In genomic region chr4:10022346-10023049, GRCh38 we compare ENCODE assay signal across 18 cellular contexts. TPM values are rescaled to one million over a fixed set of nuclear protein-coding genes. Genes with fewer than 3 reads are reported as not detected.
DNase-seq lines count a peak whose midpoint lies in the region; ATAC-seq, FAIRE-seq and TF ChIP-seq lines count a peak whose summit lies in the region.
"Had no signal": no experiment of that assay in that cellular context is flagged by ENCODE, and none has a peak within 500 bp of the region (broad histone marks: within the 10 kb centered on the region; RNA-seq: fewer than 3 reads in every experiment).

No MANE protein-coding gene starts in this region.

- no peaks in the 10 kb centered on the region for H3K36me3 ChIP-seq in adrenal gland (replicated peaks in 1 of 2)
- no peaks in the 10 kb centered on the region for H3K36me3 ChIP-seq in right atrium auricular region
- H3K36me3 ChIP-seq in gastrocnemius medialis = no peaks in the 10 kb centered on the region
- H3K36me3 ChIP-seq in smooth muscle cell (ENCODE audit: low read depth) = no peaks in the 10 kb centered on the region
- no peaks in the 10 kb centered on the region for H3K36me3 ChIP-seq in pancreas
- H3K36me3 ChIP-seq: BE2C had no signal

- no peaks in the 10 kb centered on the region for H4K20me1 ChIP-seq in smooth muscle cell (ENCODE audit: low read depth)

- TF ChIP-seq CTCF in adrenal gland (IDR thresholded peaks at IDR 0.05) (no peak), right atrium auricular region (IDR thresholded peaks at IDR 0.05) (no peak), gastrocnemius medialis (IDR thresholded peaks at IDR 0.05 in 4 of 5, conservative IDR thresholded peaks at IDR 0.05 in 1 of 5) (no peak), smooth muscle cell (IDR thresholded peaks at IDR 0.05; ENCODE audit: borderline replicate concordance, insufficient read depth, poor library complexity, severe bottlenecking) (no peak), pancreas (IDR thresholded peaks at IDR 0.05) (no peak)

- H3K4me3 ChIP-seq in adrenal gland = no peak overlapping the region
- H3K4me3 ChIP-seq in right atrium auricular region = no peak overlapping the region
- no peak overlapping the region for H3K4me3 ChIP-seq in gastrocnemius medialis
- H3K4me3 ChIP-seq in smooth muscle cell = no peak overlapping the region
- no peak overlapping the region for H3K4me3 ChIP-seq in pancreas

- H3K27ac ChIP-seq in adrenal gland (peak overlapping the region in 3 of 5 donors; percentile 4 to 91 (median 79)), right atrium auricular region (peak overlapping the region; percentile 87 to 93), gastrocnemius medialis (peak overlapping the region; percentile 22 to 91 (median 77)), smooth muscle cell (ENCODE audit: low read depth) (no peak overlapping the region), pancreas (peak overlapping the region in 1 of 4 donors; percentile 24)

- intact Hi-C loops in adrenal gland (cut with DNase I) (loop anchor here (5.0 kb wide), 2 partner anchors 40 to 45 kb away; no protein-coding TSS in a partner anchor), gastrocnemius medialis (cut with DNase I; ENCODE audit: low total_unique reads) (no loop called here), pancreas (cut with DNase I) (no loop called here)

- FAIRE-seq in pancreas (lab: Jason Lieb, UNC) = no peak

- TF ChIP-seq POLR2A in adrenal gland (IDR thresholded peaks at IDR 0.05) (no peak), gastrocnemius medialis (IDR thresholded peaks at IDR 0.05) (no peak)

- H3K79me2 ChIP-seq in smooth muscle cell (ENCODE audit: low read depth) = no peaks in the 10 kb centered on the region

- peak; percentile 29 to 75 for ATAC-seq in gastrocnemius medialis
- ATAC-seq in HG02938 (IDR thresholded peaks at IDR 0.05; ENCODE audit: unreplicated experiment) = no peak
- no peak for ATAC-seq in pancreas
- ATAC-seq: natural killer cell; stimulated activated naive CD8-positive, alpha-beta T cell treated with anti-CD3 and anti-CD28 coated beads, Interleukin-15, Interleukin-2, amounts not matched to agents 100 U/mL and 50 U/mL, for 24 hours had no signal

- peaks cover 6% of the 10 kb centered on the region for H3F3A ChIP-seq in smooth muscle cell (ENCODE audit: low read depth)

- H3K9me3 ChIP-seq in adrenal gland (replicated peaks in 1 of 3) = no peaks in the 10 kb centered on the region
- H3K9me3 ChIP-seq in right atrium auricular region = no peaks in the 10 kb centered on the region
- no peaks in the 10 kb centered on the region for H3K9me3 ChIP-seq in gastrocnemius medialis
- H3K9me3 ChIP-seq in smooth muscle cell (replicated peaks; ENCODE audit: low read depth) = no peaks in the 10 kb centered on the region
- H3K9me3 ChIP-seq in pancreas = no peaks in the 10 kb centered on the region
- H3K9me3 ChIP-seq: BE2C had no signal

- no peaks in the 10 kb centered on the region for H3K27me3 ChIP-seq in adrenal gland
- H3K27me3 ChIP-seq in right atrium auricular region = no peaks in the 10 kb centered on the region
- H3K27me3 ChIP-seq in gastrocnemius medialis = no peaks in the 10 kb centered on the region
- H3K27me3 ChIP-seq in smooth muscle cell (ENCODE audit: low read depth) = no peaks in the 10 kb centered on the region
- no peaks in the 10 kb centered on the region for H3K27me3 ChIP-seq in pancreas
- H3K27me3 ChIP-seq: BE2C had no signal

- no peak overlapping the region for H3K4me2 ChIP-seq in smooth muscle cell

- H3K4me1 ChIP-seq in adrenal gland (replicated peaks in 1 of 2) (peaks cover 12 to 17% of the 10 kb centered on the region in 2 donors), right atrium auricular region (peaks cover 0 to 62% of the 10 kb centered on the region in 2 donors), gastrocnemius medialis (peaks cover 16 to 34% of the 10 kb centered on the region in 2 donors), smooth muscle cell (ENCODE audit: low read depth) (no peaks in the 10 kb centered on the region), pancreas (no peaks in the 10 kb centered on the region)
- H3K4me1 ChIP-seq: BE2C had no signal

- WGBS in adrenal gland, 4 donors = 75 to 81% (median 80%) methylated on average over 13 to 14 of the region's 14 CpGs
- 72% methylated on average over 14 of the region's 14 CpGs for WGBS in smooth muscle cell (ENCODE audit: low lambda C conversion rate)
- 55 to 71% methylated on average over 14 of the region's 14 CpGs for WGBS in pancreas, 2 donors

- in situ Hi-C loops in gastrocnemius medialis (cut with MboI; ENCODE audit: low sequenced_read_pairs in 4 of 4) = loop anchor here in 1 of 4 donors (25.0 kb wide), 1 partner anchor 390 kb away; no protein-coding TSS in a partner anchor

- H2AFZ ChIP-seq in smooth muscle cell (ENCODE audit: low read depth) = no peak overlapping the region

- no peak overlapping the region for H3K9ac ChIP-seq in smooth muscle cell (ENCODE audit: low read depth)

- DNase-seq in ELF-1 (ENCODE audit: low read depth, low spot score) = peak; percentile 40
- peak in 2 of 7 donors; percentile 39 to 48 for DNase-seq in adrenal gland
- no peak for DNase-seq in right atrium auricular region (ENCODE audit: low spot score)
- peak; percentile 67 to 74 for DNase-seq in gastrocnemius medialis
- DNase-seq in stimulated activated CD4-positive, alpha-beta T cell treated with anti-CD3 and anti-CD28 coated beads, Interleukin-4, amount 100 ng/mL, for 1 hour = no peak
- no peak for DNase-seq in smooth muscle cell (lab: John Stamatoyannopoulos, UW; ENCODE audit: unreplicated experiment)
- DNase-seq in pancreas = no peak
- DNase-seq: activated CD4-positive, alpha-beta T cell treated with anti-CD3 and anti-CD28 coated beads, Interleukin-2, amount 10 ng/mL, durations not matched to agents 24 days and 14 days; BE2C; DMS79 treated with DMSO at 0.1 percent for 48 hours; erythroblast; HCEC 1CT; natural killer cell; NCI-H2029; NCI-H526; stimulated activated naive CD8-positive, alpha-beta T cell treated with anti-CD3 and anti-CD28 coated beads, Interleukin-15, Interleukin-2, amounts not matched to agents 100 U/mL and 50 U/mL, for 24 hours; T-helper 2 cell had no signal

RNA-seq across cellular contexts. Expression of gene SLC2A9, which starts 1.2 kb away (rescaled TPM):
- total RNA-seq in adrenal gland = 10 to 100 TPM in 5 of 8 donors, 1 to 10 TPM in 3; 6.7 to 16.6 (median 12.8) TPM
- 1 to 10 TPM; 1.8 to 7.8 (median 2.1) TPM for polyA plus RNA-seq in adrenal gland
- total RNA-seq in right atrium auricular region = 1 to 10 TPM; 3.5 to 5.8 TPM
- under 1 TPM; 0.19 to 0.89 (median 0.62) TPM for total RNA-seq in gastrocnemius medialis
- 2.2 and 3.5 TPM in 2 replicates for total RNA-seq in smooth muscle cell
- polyA plus RNA-seq in smooth muscle cell = 1.3 and 3.2 TPM in 2 replicates
- 1 to 10 TPM; 1.2 to 5.7 (median 2.6) TPM for total RNA-seq in pancreas
- 1 to 10 TPM; 1.9 to 2.2 TPM for polyA plus RNA-seq in pancreas

Comparison
In these comparisons a context has a peak if more than half of its experiments do, and no peak if none do; other contexts are left out.
1. DNase-seq: peak in ELF-1 (single experiment) and gastrocnemius medialis (2 of 2); none in right atrium auricular region (single experiment), stimulated activated CD4-positive, alpha-beta T cell treated with anti-CD3 and anti-CD28 coated beads, Interleukin-4, amount 100 ng/mL, for 1 hour (single experiment), smooth muscle cell (single experiment) and pancreas (0 of 6).
2. ATAC-seq: peak in gastrocnemius medialis (2 of 2); none in HG02938 (single experiment) and pancreas (0 of 4).
3. intact Hi-C loops: an anchor here in adrenal gland (5.0 kb wide); none called in gastrocnemius medialis and pancreas.